8 cellular contexts compared by ENCODE assay signal in genomic region chr3:36907911-36908646, GRCh38. TPM values are rescaled to one million over a fixed set of nuclear protein-coding genes. Genes with fewer than 3 reads are reported as not detected.
DNase-seq lines count a peak whose midpoint lies in the region; ATAC-seq and TF ChIP-seq lines count a peak whose summit lies in the region.

No MANE protein-coding gene starts in this region.

- H3K4me1 Mint-ChIP-seq in endodermal cell, result peaks cover 10% of the 10 kb centered on the region
- H3K4me1 Mint-ChIP-seq in naive thymus-derived CD4-positive, alpha-beta T cell, result peaks cover 42 to 73% (median 68%) of the 10 kb centered on the region in 7 donors

- H3K9ac ChIP-seq in endodermal cell (ENCODE audit: extremely low read depth, low read length, poor library complexity, severe bottlenecking), result no peak overlapping the region

- no peak overlapping the region for H3K4me3 ChIP-seq in endodermal cell (ENCODE audit: low read length)
- peak overlapping the region; percentile 80 for H3K4me3 ChIP-seq in naive thymus-derived CD4-positive, alpha-beta T cell (ENCODE audit: low read length)

- peaks cover 5% of the 10 kb centered on the region for H3K4me1 ChIP-seq in endodermal cell (ENCODE audit: control insufficient read depth, insufficient read depth, low read length)
- peaks cover 44 to 46% of the 10 kb centered on the region in 2 donors for H3K4me1 ChIP-seq in naive thymus-derived CD4-positive, alpha-beta T cell (ENCODE audit: control insufficient read depth in 2 of 2, insufficient read depth in 2 of 2, low read length in 2 of 2)

- H3K36me3 ChIP-seq in endodermal cell (ENCODE audit: control insufficient read depth, insufficient read depth, low read length), result no peaks in the 10 kb centered on the region
- H3K36me3 ChIP-seq in naive thymus-derived CD4-positive, alpha-beta T cell (ENCODE audit: control insufficient read depth in 2 of 3, insufficient read depth in 3 of 3, low read length in 3 of 3), result peaks cover 0 to 3% (median 0%) of the 10 kb centered on the region in 3 experiments

- peaks cover 3% of the 10 kb centered on the region for H3K27me3 Mint-ChIP-seq in endodermal cell (ENCODE audit: insufficient read depth)
- no peaks in the 10 kb centered on the region for H3K27me3 Mint-ChIP-seq in naive thymus-derived CD4-positive, alpha-beta T cell

- no peak overlapping the region for H3K27ac Mint-ChIP-seq in endodermal cell
- peak overlapping the region; percentile 90 to 100 (median 95) for H3K27ac Mint-ChIP-seq in naive thymus-derived CD4-positive, alpha-beta T cell

- ATAC-seq in naive thymus-derived CD4-positive, alpha-beta T cell, result peak; percentile 73

- no peaks in the 10 kb centered on the region for H3K36me3 Mint-ChIP-seq in endodermal cell (ENCODE audit: low read depth)
- peaks cover 5 to 18% (median 10%) of the 10 kb centered on the region in 5 donors for H3K36me3 Mint-ChIP-seq in naive thymus-derived CD4-positive, alpha-beta T cell

- POLR2A ChIA-PET in naive thymus-derived CD4-positive, alpha-beta T cell (lab: Charles Lee), result interaction anchor here (0.7 to 7.0 kb wide), 10 partner anchors 14 to 202 kb away, joined by 3 to 62 read pairs (median 4); partner anchors contain the start of genes EPM2AIP1, MLH1 and TRANK1

- 89 to 98% methylated on average over 9 to 15 of the region's 15 CpGs for WGBS in endodermal cell (ENCODE audit: insufficient coverage in 1 of 2, insufficient read length in 1 of 2), 2 experiments

- peak overlapping the region; percentile 14 for H3K27ac ChIP-seq in endodermal cell (ENCODE audit: low read depth, low read length)
- peak overlapping the region; percentile 94 for H3K27ac ChIP-seq in naive thymus-derived CD4-positive, alpha-beta T cell (ENCODE audit: low read depth, low read length)

- intact Hi-C loops in naive thymus-derived CD4-positive, alpha-beta T cell (cut with micrococcal nuclease), result loop anchor here (1.0 to 2.0 kb wide), 9 partner anchors 8 to 85 kb away; partner anchors contain the start of genes EPM2AIP1 (in 2 of the 2), MLH1 (in 2 of the 2) and TRANK1 (in 2 of the 2)

- no peak for TF ChIP-seq CTCF in endodermal cell (conservative IDR thresholded peaks at IDR 0.05)

- peak; percentile 40 for DNase-seq in NK-92 treated with Interleukin-12 subunit alpha and Interleukin-12 subunit beta, amount 100 ng/mL, for 24 hours (lab: John Stamatoyannopoulos, UW)
- DNase-seq in NK-92 (lab: John Stamatoyannopoulos, UW; ENCODE audit: unreplicated experiment) (no peak), NCI-H2029 treated with DMSO at 0.1 percent for 48 hours (lab: John Stamatoyannopoulos, UW) (peak; percentile 59), endodermal cell (peak; percentile 43), superior temporal gyrus (ENCODE audit: extremely low spot score) (peak; percentile 40), NCI-H526 treated with DMSO at 0.1 percent for 48 hours (lab: John Stamatoyannopoulos, UW) (no peak)
- peak; percentile 28 to 45 for DNase-seq in activated CD8-positive, alpha-beta memory T cell treated with anti-CD3 and anti-CD28 coated beads for 4 hours (ENCODE audit: low read depth in 2 of 2)
- DNase-seq in naive thymus-derived CD4-positive, alpha-beta T cell, result peak; percentile 32 to 74 (median 65)

- H3K4me3 Mint-ChIP-seq in endodermal cell, result no peak overlapping the region
- H3K4me3 Mint-ChIP-seq in naive thymus-derived CD4-positive, alpha-beta T cell, result peak overlapping the region; percentile 89 to 100 (median 95)

- no peaks in the 10 kb centered on the region for H3K9me3 Mint-ChIP-seq in endodermal cell
- no peaks in the 10 kb centered on the region for H3K9me3 Mint-ChIP-seq in naive thymus-derived CD4-positive, alpha-beta T cell

- CTCF ChIA-PET in naive thymus-derived CD4-positive, alpha-beta T cell (lab: Charles Lee), result interaction anchor here (0.5 to 1.7 kb wide), 3 partner anchors 32 to 1589 kb away, joined by 3 to 4 read pairs (median 4); no protein-coding TSS in a partner anchor

- no peaks in the 10 kb centered on the region for H3K27me3 ChIP-seq in endodermal cell (ENCODE audit: control insufficient read depth, insufficient read depth, low read length, poor library complexity, severe bottlenecking)
- H3K27me3 ChIP-seq in naive thymus-derived CD4-positive, alpha-beta T cell (ENCODE audit: control insufficient read depth in 2 of 2, insufficient read depth in 2 of 2, low read length in 2 of 2), result no peaks in the 10 kb centered on the region

- H3K9me3 ChIP-seq in endodermal cell (ENCODE audit: control insufficient read depth, low read length), result no peaks in the 10 kb centered on the region
- H3K9me3 ChIP-seq in naive thymus-derived CD4-positive, alpha-beta T cell (ENCODE audit: control insufficient read depth in 2 of 3, low read length in 3 of 3), result no peaks in the 10 kb centered on the region

RNA-seq across cellular contexts. Expression of gene TRANK1, which starts 36.8 kb away (rescaled TPM):
- 10 to 100 TPM in 1 of 2 donors, 1 to 10 TPM in 1; 9.0 to 20.1 TPM for total RNA-seq in endodermal cell
- 4.8 TPM for polyA plus RNA-seq in endodermal cell (2013, experiment 1 of 2)
- 4.1 TPM for polyA plus RNA-seq in endodermal cell (2013, experiment 2 of 2)
- 100 to 1,000 TPM in 2 of 5 experiments, 10 to 100 TPM in 3; 64.3 to 113 (median 82.6) TPM for total RNA-seq in naive thymus-derived CD4-positive, alpha-beta T cell
- polyA plus RNA-seq in naive thymus-derived CD4-positive, alpha-beta T cell, result 10 to 100 TPM; 29.6 to 45.2 TPM

Comparison
In these comparisons a context has a peak if more than half of its experiments do, and no peak if none do; other contexts are left out.
1. DNase-seq: peak in NK-92 treated with Interleukin-12 subunit alpha and Interleukin-12 subunit beta, amount 100 ng/mL, for 24 hours (single experiment), NCI-H2029 treated with DMSO at 0.1 percent for 48 hours (single experiment), activated CD8-positive, alpha-beta memory T cell treated with anti-CD3 and anti-CD28 coated beads for 4 hours (2 of 2), endodermal cell (single experiment), naive thymus-derived CD4-positive, alpha-beta T cell (9 of 9) and superior temporal gyrus (single experiment); none in NK-92 (single experiment) and NCI-H526 treated with DMSO at 0.1 percent for 48 hours (single experiment).